ENCODE assay signal across 9 cellular contexts in the genomic region with DNA sequence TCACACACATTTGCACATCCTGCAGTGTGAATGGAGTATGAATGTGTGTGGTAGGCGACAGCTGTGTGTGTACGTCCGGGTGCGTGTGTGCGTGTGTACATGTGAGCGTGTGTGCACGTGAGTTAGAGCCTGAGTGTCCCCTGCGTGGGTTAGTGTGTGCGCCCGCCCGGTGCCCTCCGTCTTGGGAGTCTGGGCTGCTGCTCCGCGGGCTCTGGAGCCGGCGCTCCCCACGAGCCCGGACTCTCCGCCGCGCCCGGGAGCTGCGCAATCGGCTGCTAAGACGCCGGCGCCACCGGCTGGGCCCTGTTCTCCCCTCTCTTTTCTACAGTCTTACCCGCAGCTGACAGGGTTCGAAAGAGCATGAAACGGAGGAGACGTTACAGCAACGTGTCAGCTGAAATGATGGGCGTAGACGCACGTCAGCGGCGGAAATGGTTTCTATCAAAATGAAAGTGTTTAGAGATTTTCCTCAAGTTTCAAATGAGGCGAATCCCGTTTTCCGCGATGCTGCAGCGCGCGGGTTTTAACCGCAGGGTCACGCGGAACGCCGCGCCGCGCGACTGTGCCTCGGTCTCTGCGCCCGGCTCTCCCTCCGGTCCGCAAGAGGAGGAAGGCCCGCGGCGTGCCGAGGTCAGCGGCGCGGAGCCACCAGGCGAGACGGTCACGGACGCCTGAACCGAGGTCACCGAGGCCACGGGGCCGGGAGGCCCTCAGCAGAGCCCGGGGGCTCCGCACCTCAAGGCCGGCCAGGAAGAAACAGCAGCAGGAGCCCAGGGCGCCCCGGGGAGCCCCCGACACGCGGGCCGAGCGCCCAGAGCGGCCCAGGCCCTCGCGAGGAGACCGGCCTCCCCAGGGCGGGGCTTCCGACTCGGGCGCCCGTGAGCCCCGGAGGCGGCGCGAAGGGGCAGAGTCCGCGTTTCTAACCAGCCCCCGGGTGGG.
DNase-seq lines count a peak whose midpoint lies in the region; FAIRE-seq and TF ChIP-seq lines count a peak whose summit lies in the region.
"Had no signal": no experiment of that assay in that cellular context is flagged by ENCODE, and none has a peak within 500 bp of the region (broad histone marks: within the 10 kb centered on the region; RNA-seq: fewer than 3 reads in every experiment).

No MANE protein-coding gene starts in this region.

- no peak for TF ChIP-seq CTCF in endothelial cell (IDR thresholded peaks at IDR 0.05; ENCODE audit: unreplicated experiment)

- H3K4me3 Mint-ChIP-seq in endothelial cell (ENCODE audit: unreplicated experiment) = peak overlapping the region; percentile 77

- FAIRE-seq in GM12892 (lab: Jason Lieb, UNC) = peak; percentile 81
- FAIRE-seq: endometrium had no signal

- no peak overlapping the region for H3K27ac Mint-ChIP-seq in endothelial cell (ENCODE audit: unreplicated experiment)

- no peaks in the 10 kb centered on the region for H3K9me3 ChIP-seq in mononuclear cell (ENCODE audit: low read depth, low read length)

- H3K4me1 ChIP-seq in mononuclear cell (ENCODE audit: insufficient read depth, low read length) = no peaks in the 10 kb centered on the region

- H3K27me3 ChIP-seq in mononuclear cell (ENCODE audit: insufficient read depth, low read length) = no peaks in the 10 kb centered on the region

- H3K27me3 Mint-ChIP-seq in endothelial cell (ENCODE audit: unreplicated experiment) = peaks cover 4% of the 10 kb centered on the region

- H3K4me1 Mint-ChIP-seq in endothelial cell (ENCODE audit: unreplicated experiment) = no peaks in the 10 kb centered on the region

- peak overlapping the region; percentile 56 for H3K4me3 ChIP-seq in mononuclear cell (ENCODE audit: low read length)

- no peaks in the 10 kb centered on the region for H3K36me3 Mint-ChIP-seq in endothelial cell (ENCODE audit: low read depth, unreplicated experiment)

- H3K9me3 Mint-ChIP-seq in endothelial cell (ENCODE audit: unreplicated experiment) = no peaks in the 10 kb centered on the region

- TF ChIP-seq POLR2A in GM12892 (IDR thresholded peaks at IDR 0.05; ENCODE audit: low read depth, low read length) = no peak

- peak; percentile 66 for DNase-seq in GM12892 (ENCODE audit: insufficient read length)
- peak; percentile 45 for DNase-seq in LoVo (ENCODE audit: low spot score)
- peak; percentile 87 for DNase-seq in activated CD8-positive, alpha-beta memory T cell treated with anti-CD3 and anti-CD28 coated beads for 24 hours
- no peak for DNase-seq in endothelial cell (ENCODE audit: low spot score)
- DNase-seq in stimulated activated CD8-positive, alpha-beta memory T cell treated with anti-CD3 and anti-CD28 coated beads, Interleukin-2, amount 100 ng/mL, for 1 hour (ENCODE audit: low read depth in 2 of 2) = peak; percentile 15 to 24
- no peak for DNase-seq in GDM1 (lab: John Stamatoyannopoulos, UW)
- DNase-seq in NCI-H1436 treated with DMSO at 0.1 percent for 48 hours (lab: John Stamatoyannopoulos, UW) = no peak

Comparison
In these comparisons a context has a peak if more than half of its experiments do, and no peak if none do; other contexts are left out.
1. DNase-seq: peak in GM12892 (single experiment), LoVo (single experiment), activated CD8-positive, alpha-beta memory T cell treated with anti-CD3 and anti-CD28 coated beads for 24 hours (single experiment) and stimulated activated CD8-positive, alpha-beta memory T cell treated with anti-CD3 and anti-CD28 coated beads, Interleukin-2, amount 100 ng/mL, for 1 hour (2 of 2); none in endothelial cell (single experiment), GDM1 (single experiment) and NCI-H1436 treated with DMSO at 0.1 percent for 48 hours (single experiment).